In the genomic region with DNA sequence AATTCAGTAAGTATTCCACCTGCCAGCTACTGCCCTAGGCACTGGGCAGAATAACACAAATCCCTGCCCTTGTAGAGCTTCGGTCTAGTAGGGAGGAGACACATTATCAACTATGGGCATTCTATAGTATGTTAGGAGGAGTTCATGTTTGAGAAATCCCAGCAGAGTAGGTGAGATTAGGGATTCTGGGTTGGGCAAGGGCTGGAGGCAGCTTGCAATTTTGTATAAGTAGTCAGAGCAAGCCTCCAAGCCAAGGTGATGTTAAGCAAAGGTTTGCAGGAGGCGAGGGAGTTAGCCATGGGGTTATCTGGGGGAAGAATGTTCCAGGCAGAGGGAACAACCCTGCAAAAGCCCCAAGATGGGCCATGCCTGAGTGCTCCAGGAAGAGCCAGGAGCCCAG, we compare ENCODE assay signal across 28 cellular contexts.
"Had no signal": no experiment of that assay in that cellular context is flagged by ENCODE, and none has a peak within 500 bp of the region (broad histone marks: within the 10 kb centered on the region; RNA-seq: fewer than 3 reads in every experiment).

No MANE protein-coding gene starts in this region.

- H3K4me1 Mint-ChIP-seq: activated CD4-positive, alpha-beta memory T cell treated with anti-CD3 and anti-CD28 coated beads, Interleukin-2, amount 10 ng/mL, durations not matched to agents 7 days and 5 days; activated CD4-positive, alpha-beta T cell treated with anti-CD3 and anti-CD28 coated beads, Interleukin-2, amount 10 ng/mL, durations not matched to agents 7 days and 5 days; activated naive CD4-positive, alpha-beta T cell treated with anti-CD3 and anti-CD28 coated beads, Interleukin-2, amount 50 U/mL, for 24 hours; activated naive CD8-positive, alpha-beta T cell treated with anti-CD3 and anti-CD28 coated beads for 36 hours; WTC11 had no signal

- H3K9me3 ChIP-seq: adrenal gland, ascending aorta, breast epithelium, colonic mucosa had no signal

- H3K9me3 Mint-ChIP-seq: activated CD4-positive, alpha-beta memory T cell treated with anti-CD3 and anti-CD28 coated beads, Interleukin-2, amount 10 ng/mL, durations not matched to agents 7 days and 5 days; activated CD4-positive, alpha-beta T cell treated with anti-CD3 and anti-CD28 coated beads, Interleukin-2, amount 10 ng/mL, durations not matched to agents 7 days and 5 days; activated naive CD4-positive, alpha-beta T cell treated with anti-CD3 and anti-CD28 coated beads for 36 hours; activated naive CD4-positive, alpha-beta T cell treated with anti-CD3 and anti-CD28 coated beads, Interleukin-2, amount 50 U/mL, for 24 hours; activated naive CD8-positive, alpha-beta T cell treated with anti-CD3 and anti-CD28 coated beads for 36 hours; activated naive CD8-positive, alpha-beta T cell treated with anti-CD3 and anti-CD28 coated beads, Interleukin-2, amount 50 U/mL, for 24 hours; activated T-cell treated with anti-CD3 and anti-CD28 coated beads, Interleukin-2, amount 50 U/mL, for 24 hours; T-helper 2 cell treated with Interferon-gamma antibody and Interleukin-4, amounts not matched to agents 5 μg/mL and 100 μg/mL, for 36 hours; WTC11 had no signal

- DNase-seq: activated CD4-positive, alpha-beta memory T cell treated with anti-CD3 and anti-CD28 coated beads, Interleukin-2, amount 10 ng/mL, durations not matched to agents 7 days and 5 days; activated CD4-positive, alpha-beta T cell treated with anti-CD3 and anti-CD28 coated beads for 1 hour; activated CD4-positive, alpha-beta T cell treated with anti-CD3 and anti-CD28 coated beads for 4 hours; activated CD4-positive, alpha-beta T cell treated with anti-CD3 and anti-CD28 coated beads, Interleukin-2, amount 10 ng/mL, durations not matched to agents 7 days and 5 days; activated CD4-positive, alpha-beta T cell treated with anti-CD3 and anti-CD28 coated beads, Interleukin-2, amount 50 U/mL, for 4 hours; activated CD8-positive, alpha-beta memory T cell treated with anti-CD3 and anti-CD28 coated beads, Interleukin-2, amount 50 U/mL, for 48 hours; activated naive CD4-positive, alpha-beta T cell treated with anti-CD3 and anti-CD28 coated beads for 36 hours; activated naive CD8-positive, alpha-beta T cell treated with anti-CD3 and anti-CD28 coated beads for 36 hours; activated naive CD8-positive, alpha-beta T cell treated with anti-CD3 and anti-CD28 coated beads, Interleukin-2, amount 50 U/mL, for 24 hours; activated T-cell treated with anti-CD3 and anti-CD28 coated beads for 4 hours; activated T-cell treated with anti-CD3 and anti-CD28 coated beads, Interleukin-2, amount 50 U/mL, for 72 hours; adrenal gland; central memory CD4-positive, alpha-beta T cell; cerebellar nuclear complex; colonic mucosa; effector CD8-positive, alpha-beta T cell; T-helper 1 cell; T-helper 17 cell; T1000 had no signal

- H3K27ac Mint-ChIP-seq: activated CD4-positive, alpha-beta memory T cell treated with anti-CD3 and anti-CD28 coated beads, Interleukin-2, amount 10 ng/mL, durations not matched to agents 7 days and 5 days; activated CD4-positive, alpha-beta T cell treated with anti-CD3 and anti-CD28 coated beads, Interleukin-2, amount 10 ng/mL, durations not matched to agents 7 days and 5 days; activated naive CD4-positive, alpha-beta T cell treated with anti-CD3 and anti-CD28 coated beads for 36 hours; activated naive CD4-positive, alpha-beta T cell treated with anti-CD3 and anti-CD28 coated beads, Interleukin-2, amount 50 U/mL, for 24 hours; activated naive CD8-positive, alpha-beta T cell treated with anti-CD3 and anti-CD28 coated beads for 36 hours; activated naive CD8-positive, alpha-beta T cell treated with anti-CD3 and anti-CD28 coated beads, Interleukin-2, amount 50 U/mL, for 24 hours; activated T-cell treated with anti-CD3 and anti-CD28 coated beads, Interleukin-2, amount 50 U/mL, for 24 hours; activated T-cell treated with anti-CD3 and anti-CD28 coated beads, Interleukin-2, amount 50 U/mL, for 72 hours; T-helper 17 cell; T-helper 2 cell treated with Interferon-gamma antibody and Interleukin-4, amounts not matched to agents 5 μg/mL and 100 μg/mL, for 36 hours; WTC11 had no signal

- H3K27ac ChIP-seq: adrenal gland, ascending aorta, breast epithelium, cardiac muscle cell, colonic mucosa, epithelial cell of prostate had no signal

- H3K4me1 ChIP-seq: adrenal gland, ascending aorta, breast epithelium, colonic mucosa had no signal

- H3K4me3 Mint-ChIP-seq: activated CD4-positive, alpha-beta memory T cell treated with anti-CD3 and anti-CD28 coated beads, Interleukin-2, amount 10 ng/mL, durations not matched to agents 7 days and 5 days; activated CD4-positive, alpha-beta T cell treated with anti-CD3 and anti-CD28 coated beads, Interleukin-2, amount 10 ng/mL, durations not matched to agents 7 days and 5 days; activated naive CD4-positive, alpha-beta T cell treated with anti-CD3 and anti-CD28 coated beads for 36 hours; activated naive CD4-positive, alpha-beta T cell treated with anti-CD3 and anti-CD28 coated beads, Interleukin-2, amount 50 U/mL, for 24 hours; activated naive CD8-positive, alpha-beta T cell treated with anti-CD3 and anti-CD28 coated beads for 36 hours; activated naive CD8-positive, alpha-beta T cell treated with anti-CD3 and anti-CD28 coated beads, Interleukin-2, amount 50 U/mL, for 24 hours; activated T-cell treated with anti-CD3 and anti-CD28 coated beads, Interleukin-2, amount 50 U/mL, for 24 hours; activated T-cell treated with anti-CD3 and anti-CD28 coated beads, Interleukin-2, amount 50 U/mL, for 72 hours; brain; T-helper 17 cell; T-helper 2 cell treated with Interferon-gamma antibody and Interleukin-4, amounts not matched to agents 5 μg/mL and 100 μg/mL, for 36 hours; WTC11 had no signal

- H3K36me3 ChIP-seq: adrenal gland, ascending aorta, breast epithelium, cardiac muscle cell, colonic mucosa had no signal

- H3K4me3 ChIP-seq: adrenal gland, ascending aorta, breast epithelium, cardiac muscle cell, colonic mucosa had no signal

- H3K36me3 Mint-ChIP-seq: activated naive CD4-positive, alpha-beta T cell treated with anti-CD3 and anti-CD28 coated beads, Interleukin-2, amount 50 U/mL, for 24 hours; activated naive CD8-positive, alpha-beta T cell treated with anti-CD3 and anti-CD28 coated beads for 36 hours; brain; WTC11 had no signal

- H3K27me3 ChIP-seq: adrenal gland, ascending aorta, breast epithelium, cardiac muscle cell, colonic mucosa had no signal

- ATAC-seq: activated naive CD8-positive, alpha-beta T cell treated with anti-CD3 and anti-CD28 coated beads, Interleukin-2, amount 50 U/mL, for 24 hours; activated T-cell treated with anti-CD3 and anti-CD28 coated beads, Interleukin-2, amount 50 U/mL, for 72 hours; T-helper 17 cell; WTC11 had no signal

- H3K27me3 Mint-ChIP-seq: activated CD4-positive, alpha-beta memory T cell treated with anti-CD3 and anti-CD28 coated beads, Interleukin-2, amount 10 ng/mL, durations not matched to agents 7 days and 5 days; activated naive CD4-positive, alpha-beta T cell treated with anti-CD3 and anti-CD28 coated beads, Interleukin-2, amount 50 U/mL, for 24 hours; activated naive CD8-positive, alpha-beta T cell treated with anti-CD3 and anti-CD28 coated beads, Interleukin-2, amount 50 U/mL, for 24 hours; activated T-cell treated with anti-CD3 and anti-CD28 coated beads, Interleukin-2, amount 50 U/mL, for 24 hours had no signal
